8 cellular contexts compared by ENCODE assay signal in the genomic region with DNA sequence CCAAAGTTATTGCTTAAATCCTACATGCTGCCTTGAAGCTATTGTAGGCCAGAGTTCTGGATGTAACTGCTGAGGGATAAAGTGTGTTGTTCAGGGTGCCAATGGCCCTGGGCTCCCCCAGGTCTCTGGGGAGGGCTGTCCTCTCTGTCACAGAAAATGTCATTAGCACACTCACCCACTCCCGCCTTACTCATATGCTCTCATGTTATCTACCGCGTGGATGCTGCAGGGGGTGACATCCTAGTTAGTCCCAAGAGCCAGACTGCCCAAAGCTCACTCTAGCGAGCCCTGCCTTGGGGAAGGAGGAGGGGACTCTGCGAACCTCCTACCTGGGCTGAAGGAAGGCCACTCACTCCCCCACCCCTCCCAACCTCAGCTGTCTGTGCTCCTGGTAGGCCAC.
"Had no signal": no experiment of that assay in that cellular context is flagged by ENCODE, and none has a peak within 500 bp of the region (broad histone marks: within the 10 kb centered on the region; RNA-seq: fewer than 3 reads in every experiment).

No MANE protein-coding gene starts in this region.

- H3K4me2 ChIP-seq: KMS-11 had no signal

- H3K9ac ChIP-seq: KMS-11 had no signal

- DNase-seq: GOT3, H7, HCEC 1CT, KBM-7 had no signal

- H3K27me3 Mint-ChIP-seq: IgD-negative memory B cell had no signal

- H3K36me3 Mint-ChIP-seq: IgD-negative memory B cell had no signal

- ATAC-seq: HepG2 had no signal

- H3K27ac Mint-ChIP-seq: IgD-negative memory B cell had no signal

- H3K27ac ChIP-seq: HL-60, KMS-11 had no signal

- H3K4me3 Mint-ChIP-seq: IgD-negative memory B cell had no signal
